ENCODE assay signal across 9 cellular contexts in the genomic region with DNA sequence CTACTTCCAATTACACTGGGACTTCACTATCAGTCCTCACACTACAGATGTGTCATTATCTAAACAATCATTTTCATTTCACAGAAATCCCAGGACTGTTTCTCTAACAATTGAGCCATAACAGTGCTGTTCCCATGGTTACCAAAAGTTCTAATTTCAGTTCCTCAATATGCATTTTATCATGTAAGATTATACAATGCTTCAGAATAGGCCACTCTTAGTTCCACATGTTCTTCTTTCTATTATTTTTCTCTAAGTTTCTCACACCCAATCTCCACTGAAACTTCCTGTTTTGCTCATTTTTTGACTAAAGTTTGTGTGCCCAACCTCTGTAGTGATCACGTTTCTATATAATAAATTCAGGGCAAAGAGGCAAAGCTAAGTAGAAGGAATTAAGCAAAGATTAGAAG.
DNase-seq lines count a peak whose midpoint lies in the region; ATAC-seq and TF ChIP-seq lines count a peak whose summit lies in the region.
"Had no signal": no experiment of that assay in that cellular context is flagged by ENCODE, and none has a peak within 500 bp of the region (broad histone marks: within the 10 kb centered on the region; RNA-seq: fewer than 3 reads in every experiment).

No MANE protein-coding gene starts in this region.

- TF ChIP-seq EP300 in sigmoid colon (IDR thresholded peaks at IDR 0.05): no peak

- H3K9me3 ChIP-seq in sigmoid colon: no peaks in the 10 kb centered on the region

- TF ChIP-seq CTCF in GM13976 (IDR thresholded peaks at IDR 0.05; ENCODE audit: borderline replicate concordance, control extremely low read depth, extremely low read depth, insufficient read depth, missing control alignments): no peak
- no peak for TF ChIP-seq CTCF in mesothelial cell of epicardium (IDR thresholded peaks at IDR 0.05; ENCODE audit: unreplicated experiment)
- TF ChIP-seq CTCF in sigmoid colon (IDR thresholded peaks at IDR 0.05): no peak

- in situ Hi-C loops in GM13976 (cut with MboI; ENCODE audit: low sequenced_read_pairs, unreplicated experiment): no loop called here

- H3K4me1 ChIP-seq in sigmoid colon: peaks cover 0 to 47% (median 31%) of the 10 kb centered on the region in 4 donors

- H3K4me3 Mint-ChIP-seq in mesothelial cell of epicardium: no peak overlapping the region

- H3K27me3 Mint-ChIP-seq in mesothelial cell of epicardium (ENCODE audit: low read depth): no peaks in the 10 kb centered on the region

- no peak for TF ChIP-seq POLR2A in sigmoid colon (IDR thresholded peaks at IDR 0.05)

- DNase-seq in GM13976 (ENCODE audit: low spot score) (peak; percentile 31), MV-4-11 (lab: John Stamatoyannopoulos, UW) (peak; percentile 99), germinal center (ENCODE audit: low spot score) (peak; percentile 3), activated gamma-delta T cell treated with Interleukin-2 at 50 U/mL for 16 hours (no peak), NCI-H1417 treated with DMSO at 0.1 percent for 48 hours (lab: John Stamatoyannopoulos, UW) (no peak), mesothelial cell of epicardium (ENCODE audit: low spot score in 2 of 2, unreplicated experiment in 2 of 2) (no peak), sigmoid colon (no peak)

- no peaks in the 10 kb centered on the region for H3K9me3 Mint-ChIP-seq in mesothelial cell of epicardium

- H3K36me3 Mint-ChIP-seq in mesothelial cell of epicardium: peaks cover under 1% of the 10 kb centered on the region

- no peak overlapping the region for H3K27ac Mint-ChIP-seq in mesothelial cell of epicardium

- 32 to 51% methylated on average over 1 of the region's 1 CpG for WGBS in sigmoid colon, 2 donors

- no peaks in the 10 kb centered on the region for H3K36me3 ChIP-seq in sigmoid colon

- intact Hi-C loops in sigmoid colon (cut with DNase I): no loop called here

- H3K27ac ChIP-seq in sigmoid colon: peak overlapping the region in 1 of 4 donors; percentile 24
- H3K27ac ChIP-seq: epithelial cell of prostate had no signal

- no peaks in the 10 kb centered on the region for H3K27me3 ChIP-seq in sigmoid colon

- ATAC-seq in GM21825 (IDR thresholded peaks at IDR 0.05; ENCODE audit: unreplicated experiment): peak; percentile 86

- H3K4me1 Mint-ChIP-seq in mesothelial cell of epicardium: peaks cover 6% of the 10 kb centered on the region

- H3K4me3 ChIP-seq in sigmoid colon: no peak overlapping the region

Comparison
In these comparisons a context has a peak if more than half of its experiments do, and no peak if none do; other contexts are left out.
1. DNase-seq: peak in GM13976 (single experiment), MV-4-11 (single experiment) and germinal center (single experiment); none in activated gamma-delta T cell treated with Interleukin-2 at 50 U/mL for 16 hours (single experiment), NCI-H1417 treated with DMSO at 0.1 percent for 48 hours (single experiment), mesothelial cell of epicardium (0 of 2) and sigmoid colon (single experiment).